In the genomic region with DNA sequence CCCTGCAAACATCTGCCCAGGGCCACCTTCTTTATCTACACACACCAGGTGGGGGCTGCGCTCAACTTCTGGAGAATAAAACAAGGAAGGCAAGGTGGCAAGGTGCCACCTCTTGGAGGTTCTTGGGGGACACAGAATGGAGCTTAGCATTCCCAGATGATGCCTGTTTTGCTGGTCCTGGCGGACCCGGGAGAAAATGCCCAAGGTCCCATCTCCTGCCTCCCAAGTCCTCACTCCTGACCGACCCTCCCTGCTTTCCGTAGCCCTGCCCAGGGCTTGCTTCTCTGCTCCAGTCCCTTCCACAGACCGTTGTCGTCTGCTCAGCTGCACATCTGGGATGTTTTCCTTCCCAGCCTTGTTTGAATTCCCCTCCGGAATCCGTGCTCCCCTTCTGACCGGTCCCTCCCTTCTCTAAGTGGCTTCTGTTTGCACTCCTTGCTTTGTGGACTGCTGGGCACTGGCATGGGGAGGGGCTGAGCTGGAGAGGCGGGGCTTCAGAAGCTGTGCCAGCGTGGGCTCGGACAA, we compare ENCODE assay signal across 2 cellular contexts.
TF ChIP-seq lines count a peak whose summit lies in the region.

No MANE protein-coding gene starts in this region.

TF ChIP-seq in GM12878, 131 proteins besides CTCF, POLR2A, EP300 and RAD21:
- TF ChIP-seq CBX3 (IDR thresholded peaks at IDR 0.05; ENCODE audit: borderline replicate concordance, low read depth) (no peak), ZBTB40 (IDR thresholded peaks at IDR 0.05; ENCODE audit: borderline replicate concordance) (no peak), NFXL1 (IDR thresholded peaks at IDR 0.05; ENCODE audit: borderline replicate concordance) (no peak), ZBTB4 (CRISPR knock-in tag; IDR thresholded peaks at IDR 0.05) (no peak), ESRRA (IDR thresholded peaks at IDR 0.05; ENCODE audit: low read length) (no peak), ZZZ3 (IDR thresholded peaks at IDR 0.05; ENCODE audit: control insufficient read depth, insufficient read length, low read depth) (no peak), SRF (IDR thresholded peaks at IDR 0.05; ENCODE audit: low read depth in 2 of 2, low read length in 2 of 2) (no peak), SREBF2 (IDR thresholded peaks at IDR 0.05; ENCODE audit: low read length) (no peak), ZBED1 (IDR thresholded peaks at IDR 0.05; ENCODE audit: borderline replicate concordance) (no peak)

TF ChIP-seq in HepG2, 621 proteins besides CTCF, POLR2A, EP300 and RAD21 (continues in another document):
- TF ChIP-seq ZBTB40 (IDR thresholded peaks at IDR 0.05): no peak
- peak; percentile 40; the same call in 1 of the 2 replicates for TF ChIP-seq ZBTB40 (CRISPR knock-in tag; IDR thresholded peaks at IDR 0.05)
- TF ChIP-seq, protein P1, sequence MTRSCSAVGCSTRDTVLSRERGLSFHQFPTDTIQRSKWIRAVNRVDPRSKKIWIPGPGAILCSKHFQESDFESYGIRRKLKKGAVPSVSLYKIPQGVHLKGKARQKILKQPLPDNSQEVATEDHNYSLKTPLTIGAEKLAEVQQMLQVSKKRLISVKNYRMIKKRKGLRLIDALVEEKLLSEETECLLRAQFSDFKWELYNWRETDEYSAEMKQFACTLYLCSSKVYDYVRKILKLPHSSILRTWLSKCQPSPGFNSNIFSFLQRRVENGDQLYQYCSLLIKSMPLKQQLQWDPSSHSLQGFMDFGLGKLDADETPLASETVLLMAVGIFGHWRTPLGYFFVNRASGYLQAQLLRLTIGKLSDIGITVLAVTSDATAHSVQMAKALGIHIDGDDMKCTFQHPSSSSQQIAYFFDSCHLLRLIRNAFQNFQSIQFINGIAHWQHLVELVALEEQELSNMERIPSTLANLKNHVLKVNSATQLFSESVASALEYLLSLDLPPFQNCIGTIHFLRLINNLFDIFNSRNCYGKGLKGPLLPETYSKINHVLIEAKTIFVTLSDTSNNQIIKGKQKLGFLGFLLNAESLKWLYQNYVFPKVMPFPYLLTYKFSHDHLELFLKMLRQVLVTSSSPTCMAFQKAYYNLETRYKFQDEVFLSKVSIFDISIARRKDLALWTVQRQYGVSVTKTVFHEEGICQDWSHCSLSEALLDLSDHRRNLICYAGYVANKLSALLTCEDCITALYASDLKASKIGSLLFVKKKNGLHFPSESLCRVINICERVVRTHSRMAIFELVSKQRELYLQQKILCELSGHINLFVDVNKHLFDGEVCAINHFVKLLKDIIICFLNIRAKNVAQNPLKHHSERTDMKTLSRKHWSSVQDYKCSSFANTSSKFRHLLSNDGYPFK (CRISPR knock-in tag; IDR thresholded peaks at IDR 0.05; ENCODE audit: borderline replicate concordance): peak; percentile 36; the same call in 1 of the 2 replicates
- peak; percentile 95 for TF ChIP-seq PRDM15 (CRISPR knock-in tag; IDR thresholded peaks at IDR 0.05)
- no peak for TF ChIP-seq SOX6 (IDR thresholded peaks at IDR 0.05)
- TF ChIP-seq SOX6 (CRISPR knock-in tag; IDR thresholded peaks at IDR 0.05): peak; percentile 19; the same call in 1 of the 2 replicates
- 0 out of 2 replicates have a peak, but pooled peaks have one; percentile 4 for TF ChIP-seq RFX5 (IDR thresholded peaks at IDR 0.05; ENCODE audit: low read depth, low read length)
- peak; percentile 80; the same call in 1 of the 2 replicates for TF ChIP-seq HIVEP1 (CRISPR knock-in tag; IDR thresholded peaks at IDR 0.05)
- TF ChIP-seq ZMAT3 (CRISPR knock-in tag; conservative IDR thresholded peaks at IDR 0.05): no peak
- 0 out of 2 replicates have a peak, but pooled peaks have one; percentile 20 for TF ChIP-seq HOXD1 (CRISPR knock-in tag; IDR thresholded peaks at IDR 0.05)
- peak; percentile 69 for TF ChIP-seq HBP1 (CRISPR knock-in tag; IDR thresholded peaks at IDR 0.05; ENCODE audit: low read depth)
- no peak for TF ChIP-seq ZBTB7A (CRISPR knock-in tag; IDR thresholded peaks at IDR 0.05)
- TF ChIP-seq SIN3B (IDR thresholded peaks at IDR 0.05; ENCODE audit: low read length): peak; percentile 76; the same call in 1 of the 2 replicates
- TF ChIP-seq SMAD1 (CRISPR knock-in tag; IDR thresholded peaks at IDR 0.05; ENCODE audit: borderline replicate concordance, low read depth): 0 out of 2 replicates have a peak, but pooled peaks have one; percentile 51
- TF ChIP-seq HIC2 (CRISPR knock-in tag; IDR thresholded peaks at IDR 0.05; ENCODE audit: low read depth): 0 out of 2 replicates have a peak, but pooled peaks have one; percentile 70
- TF ChIP-seq ISL2 (CRISPR knock-in tag; IDR thresholded peaks at IDR 0.05): no peak
- 0 out of 2 replicates have a peak, but pooled peaks have one; percentile 65 for TF ChIP-seq ZNF747 (CRISPR knock-in tag; IDR thresholded peaks at IDR 0.05; ENCODE audit: borderline replicate concordance)
- TF ChIP-seq LCORL (IDR thresholded peaks at IDR 0.05): no peak
- peak; percentile 60; the same call in 1 of the 2 replicates for TF ChIP-seq LCORL (CRISPR knock-in tag; IDR thresholded peaks at IDR 0.05)
- TF ChIP-seq ZNF788 (CRISPR knock-in tag; IDR thresholded peaks at IDR 0.05; ENCODE audit: borderline replicate concordance): peak; percentile 47; the same call in 1 of the 2 replicates
- TF ChIP-seq CREB3 (CRISPR knock-in tag; IDR thresholded peaks at IDR 0.05): no peak
- no peak for TF ChIP-seq FOXA1 (IDR thresholded peaks at IDR 0.05)
- peak; percentile 39 for TF ChIP-seq FOXA1 (CRISPR knock-in tag; IDR thresholded peaks at IDR 0.05)
- TF ChIP-seq CHD4 (IDR thresholded peaks at IDR 0.05; ENCODE audit: borderline replicate concordance, low read length): no peak
- no peak for TF ChIP-seq YY1 (IDR thresholded peaks at IDR 0.05; ENCODE audit: insufficient read depth, insufficient replicate concordance, low read depth, low read length)
- no peak for TF ChIP-seq NR3C1 (CRISPR knock-in tag; IDR thresholded peaks at IDR 0.05)
- TF ChIP-seq GLMP (CRISPR knock-in tag; IDR thresholded peaks at IDR 0.05; ENCODE audit: borderline replicate concordance): no peak
